25 cellular contexts compared by ENCODE assay signal in the genomic region with DNA sequence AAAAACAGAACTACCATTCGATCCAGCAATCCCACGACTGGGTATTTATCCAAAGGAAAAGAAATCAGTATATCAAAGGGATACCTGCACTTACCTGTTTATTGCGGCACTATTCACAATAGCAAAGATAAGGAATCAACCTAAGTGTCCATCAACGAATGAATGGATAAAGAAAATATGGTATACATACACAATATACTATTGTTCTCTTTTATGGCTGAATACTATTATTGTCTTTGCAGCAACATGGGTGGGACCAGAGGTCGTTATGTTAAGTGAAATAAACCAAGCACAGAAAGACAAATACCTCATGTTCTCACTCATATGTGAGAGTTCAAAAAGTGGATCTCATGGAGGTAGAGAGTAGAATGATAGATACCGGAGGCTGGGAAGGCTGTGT.
DNase-seq lines count a peak whose midpoint lies in the region; ATAC-seq and FAIRE-seq lines count a peak whose summit lies in the region.
"Had no signal": no experiment of that assay in that cellular context is flagged by ENCODE, and none has a peak within 500 bp of the region (broad histone marks: within the 10 kb centered on the region; RNA-seq: fewer than 3 reads in every experiment).

No MANE protein-coding gene starts in this region.

- peak overlapping the region; percentile 37 to 54 for H3K27ac ChIP-seq in mucosa of rectum (ENCODE audit: low read depth in 2 of 2, low read length in 2 of 2)
- H3K27ac ChIP-seq: 22Rv1, A549, BLaER1 had no signal

- H3K9me3 ChIP-seq in mucosa of rectum (ENCODE audit: control insufficient read depth in 2 of 2, low read length in 2 of 2) = peaks cover 0 to 4% of the 10 kb centered on the region in 2 donors
- H3K9me3 ChIP-seq: A549, BE2C had no signal

- H3K36me3 ChIP-seq in mucosa of rectum (ENCODE audit: control insufficient read depth in 2 of 2, insufficient read depth in 2 of 2, low read length in 2 of 2) = no peaks in the 10 kb centered on the region
- H3K36me3 ChIP-seq: BE2C had no signal

- no peak overlapping the region for H3K4me3 ChIP-seq in mucosa of rectum (ENCODE audit: low read length in 2 of 2)
- H3K4me3 ChIP-seq: A549, BLaER1, GM12878 had no signal

- FAIRE-seq in colon (lab: Jason Lieb, UNC) = peak; percentile 21
- FAIRE-seq: A549, GM12878, GM12892, GM18507 had no signal

- no peaks in the 10 kb centered on the region for H3K27me3 ChIP-seq in mucosa of rectum (ENCODE audit: control insufficient read depth in 2 of 2, insufficient read depth in 2 of 2, low read length in 2 of 2)
- H3K27me3 ChIP-seq: BE2C, BLaER1 had no signal

- DNase-seq in left colon (no peak), NCI-H2081 treated with DMSO at 0.1 percent for 48 hours (lab: John Stamatoyannopoulos, UW) (no peak)
- no peak for DNase-seq in stimulated activated CD4-positive, alpha-beta T cell treated with anti-CD3 and anti-CD28 coated beads, Interleukin-2, amount 100 ng/mL, for 48 hours
- DNase-seq: BE2C; C1 segment of cervical spinal cord; CD4-positive, alpha-beta memory T cell; CD4-positive, CD25-positive, alpha-beta regulatory T cell; CD8-positive, alpha-beta memory T cell; COR-L47; DMS 273 treated with DMSO at 0.1 percent for 48 hours; DMS153; DMS53; DMS79; DND-41; EL; GDM1 had no signal

- H3K4me1 ChIP-seq in mucosa of rectum (ENCODE audit: control insufficient read depth in 2 of 2, insufficient read depth in 2 of 2, low read length in 2 of 2) = peaks cover 0 to 5% of the 10 kb centered on the region in 2 donors
- H3K4me1 ChIP-seq: A549, BE2C, BLaER1 had no signal

- intact Hi-C loops in left colon (cut with DNase I, micrococcal nuclease) = no loop called here

- peak overlapping the region in 1 of 2 donors; percentile 14 for H3K9ac ChIP-seq in mucosa of rectum (ENCODE audit: low read depth in 1 of 2, low read length in 2 of 2)
- H3K9ac ChIP-seq: BLaER1 had no signal

- ATAC-seq in left colon = peak; percentile 94
- ATAC-seq in HG02759 (IDR thresholded peaks at IDR 0.05; ENCODE audit: unreplicated experiment) = no peak
- ATAC-seq: A549, GM12878 had no signal
